15 cellular contexts compared by ENCODE assay signal in the genomic region with DNA sequence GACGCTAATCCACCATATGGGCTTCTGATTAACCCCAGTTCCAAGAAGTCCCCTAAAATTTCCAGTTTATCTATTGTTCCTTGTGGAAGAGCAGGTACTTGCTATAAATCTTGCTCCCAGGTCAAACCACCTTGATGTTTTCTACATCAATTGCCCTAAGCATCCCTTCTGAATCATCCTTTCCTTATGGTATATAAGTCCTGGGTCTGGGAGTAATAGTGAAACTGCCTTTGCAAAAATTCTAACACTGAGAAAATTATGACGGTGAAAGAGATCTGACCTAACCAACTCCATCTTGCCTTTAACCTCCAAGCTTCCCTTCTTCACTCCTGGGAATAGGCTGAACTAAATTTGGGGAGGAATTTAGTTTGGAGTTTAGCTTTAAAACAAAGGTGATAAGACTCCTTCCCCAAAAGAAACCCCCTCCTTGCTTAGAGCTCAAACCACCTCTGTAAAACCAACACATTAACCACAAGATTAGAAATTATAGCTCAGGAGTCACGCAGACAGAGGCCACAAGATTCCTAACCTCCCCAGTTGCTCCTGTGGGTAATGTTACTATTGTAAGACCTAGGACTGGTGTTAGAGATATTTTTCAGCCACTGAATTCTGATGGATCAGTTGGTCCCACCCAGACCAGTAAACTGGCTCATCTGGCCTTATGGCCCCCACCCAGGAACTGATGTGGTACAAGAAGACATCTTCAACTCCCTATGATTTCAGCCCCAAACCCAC. TPM values are rescaled to one million over a fixed set of nuclear protein-coding genes. Genes with fewer than 3 reads are reported as not detected.
DNase-seq lines count a peak whose midpoint lies in the region; ATAC-seq lines count a peak whose summit lies in the region.
"Had no signal": no experiment of that assay in that cellular context is flagged by ENCODE, and none has a peak within 500 bp of the region (broad histone marks: within the 10 kb centered on the region; RNA-seq: fewer than 3 reads in every experiment).

No MANE protein-coding gene starts in this region.

- H3K9me3 Mint-ChIP-seq in activated CD4-positive, alpha-beta T cell treated with anti-CD3 and anti-CD28 coated beads, Interleukin-2, amount 10 ng/mL, durations not matched to agents 24 days and 14 days, result no peaks in the 10 kb centered on the region
- no peaks in the 10 kb centered on the region for H3K9me3 Mint-ChIP-seq in activated T-cell treated with anti-CD3 and anti-CD28 coated beads, Interleukin-2, amount 50 U/mL, for 72 hours
- H3K9me3 Mint-ChIP-seq in activated naive CD8-positive, alpha-beta T cell treated with anti-CD3 and anti-CD28 coated beads, Interleukin-2, amount 50 U/mL, for 24 hours, result no peaks in the 10 kb centered on the region
- H3K9me3 Mint-ChIP-seq in stimulated activated naive CD8-positive, alpha-beta T cell treated with anti-CD3 and anti-CD28 coated beads, Interleukin-15, amount 100 ng/mL, for 72 hours, result no peaks in the 10 kb centered on the region
- H3K9me3 Mint-ChIP-seq: CD8-positive, alpha-beta memory T cell had no signal

- intact Hi-C loops in activated CD4-positive, alpha-beta T cell treated with anti-CD3 and anti-CD28 coated beads, Interleukin-2, amount 10 ng/mL, durations not matched to agents 24 days and 14 days (cut with micrococcal nuclease), result no loop called here

- peak; percentile 58 to 72 for ATAC-seq in activated T-cell treated with anti-CD3 and anti-CD28 coated beads, Interleukin-2, amount 50 U/mL, for 72 hours (replicated peaks in 1 of 2)
- ATAC-seq in activated naive CD8-positive, alpha-beta T cell treated with anti-CD3 and anti-CD28 coated beads, Interleukin-2, amount 50 U/mL, for 24 hours, result peak; percentile 78
- peak; percentile 76 for ATAC-seq in stimulated activated naive CD8-positive, alpha-beta T cell treated with anti-CD3 and anti-CD28 coated beads, Interleukin-15, amount 100 ng/mL, for 72 hours
- ATAC-seq in HG03565 (IDR thresholded peaks at IDR 0.05; ENCODE audit: unreplicated experiment), result no peak
- ATAC-seq: GM23338 had no signal

- no peaks in the 10 kb centered on the region for H3K36me3 Mint-ChIP-seq in activated CD4-positive, alpha-beta T cell treated with anti-CD3 and anti-CD28 coated beads, Interleukin-2, amount 10 ng/mL, durations not matched to agents 24 days and 14 days (ENCODE audit: low read depth)
- no peaks in the 10 kb centered on the region for H3K36me3 Mint-ChIP-seq in activated T-cell treated with anti-CD3 and anti-CD28 coated beads, Interleukin-2, amount 50 U/mL, for 72 hours (ENCODE audit: insufficient read depth in 2 of 2)
- no peaks in the 10 kb centered on the region for H3K36me3 Mint-ChIP-seq in activated naive CD8-positive, alpha-beta T cell treated with anti-CD3 and anti-CD28 coated beads, Interleukin-2, amount 50 U/mL, for 24 hours (ENCODE audit: low read depth)

- H3K4me3 Mint-ChIP-seq in activated CD4-positive, alpha-beta T cell treated with anti-CD3 and anti-CD28 coated beads, Interleukin-2, amount 10 ng/mL, durations not matched to agents 24 days and 14 days, result no peak overlapping the region
- peak overlapping the region in 1 of 2 donors; percentile 3 for H3K4me3 Mint-ChIP-seq in activated T-cell treated with anti-CD3 and anti-CD28 coated beads, Interleukin-2, amount 50 U/mL, for 72 hours
- no peak overlapping the region for H3K4me3 Mint-ChIP-seq in activated naive CD8-positive, alpha-beta T cell treated with anti-CD3 and anti-CD28 coated beads, Interleukin-2, amount 50 U/mL, for 24 hours
- H3K4me3 Mint-ChIP-seq in stimulated activated naive CD8-positive, alpha-beta T cell treated with anti-CD3 and anti-CD28 coated beads, Interleukin-15, amount 100 ng/mL, for 72 hours, result no peak overlapping the region
- H3K4me3 Mint-ChIP-seq: CD8-positive, alpha-beta memory T cell; GM23338 had no signal

- no peak for DNase-seq in activated CD4-positive, alpha-beta T cell treated with anti-CD3 and anti-CD28 coated beads, Interleukin-2, amount 10 ng/mL, durations not matched to agents 24 days and 14 days
- DNase-seq in activated CD4-positive, alpha-beta T cell treated with anti-CD3 and anti-CD28 coated beads for 4 hours, result no peak
- no peak for DNase-seq in activated T-cell treated with anti-CD3 and anti-CD28 coated beads, Interleukin-2, amount 50 U/mL, for 72 hours
- no peak for DNase-seq in activated T-cell treated with anti-CD3 and anti-CD28 coated beads, Interleukin-2, amount 50 U/mL, for 48 hours
- DNase-seq in activated naive CD8-positive, alpha-beta T cell treated with anti-CD3 and anti-CD28 coated beads, Interleukin-2, amount 50 U/mL, for 24 hours, result no peak
- no peak for DNase-seq in stimulated activated naive CD8-positive, alpha-beta T cell treated with anti-CD3 and anti-CD28 coated beads, Interleukin-15, amount 100 ng/mL, for 72 hours
- DNase-seq: 8988T; AML-193; Caco-2; CD8-positive, alpha-beta memory T cell; DND-41; GDM1; H7 had no signal

- peaks cover 8% of the 10 kb centered on the region for H3K4me1 Mint-ChIP-seq in activated CD4-positive, alpha-beta T cell treated with anti-CD3 and anti-CD28 coated beads, Interleukin-2, amount 10 ng/mL, durations not matched to agents 24 days and 14 days
- H3K4me1 Mint-ChIP-seq in activated T-cell treated with anti-CD3 and anti-CD28 coated beads, Interleukin-2, amount 50 U/mL, for 72 hours (ENCODE audit: low read depth), result peaks cover 18% of the 10 kb centered on the region
- peaks cover 16% of the 10 kb centered on the region for H3K4me1 Mint-ChIP-seq in activated naive CD8-positive, alpha-beta T cell treated with anti-CD3 and anti-CD28 coated beads, Interleukin-2, amount 50 U/mL, for 24 hours
- peaks cover 15% of the 10 kb centered on the region for H3K4me1 Mint-ChIP-seq in stimulated activated naive CD8-positive, alpha-beta T cell treated with anti-CD3 and anti-CD28 coated beads, Interleukin-15, amount 100 ng/mL, for 72 hours
- H3K4me1 Mint-ChIP-seq: CD8-positive, alpha-beta memory T cell; GM23338 had no signal

- peak overlapping the region; percentile 49 for H3K27ac Mint-ChIP-seq in activated CD4-positive, alpha-beta T cell treated with anti-CD3 and anti-CD28 coated beads, Interleukin-2, amount 10 ng/mL, durations not matched to agents 24 days and 14 days
- H3K27ac Mint-ChIP-seq in activated T-cell treated with anti-CD3 and anti-CD28 coated beads, Interleukin-2, amount 50 U/mL, for 72 hours, result no peak overlapping the region
- H3K27ac Mint-ChIP-seq in activated naive CD8-positive, alpha-beta T cell treated with anti-CD3 and anti-CD28 coated beads, Interleukin-2, amount 50 U/mL, for 24 hours, result no peak overlapping the region
- H3K27ac Mint-ChIP-seq in stimulated activated naive CD8-positive, alpha-beta T cell treated with anti-CD3 and anti-CD28 coated beads, Interleukin-15, amount 100 ng/mL, for 72 hours, result no peak overlapping the region
- H3K27ac Mint-ChIP-seq: CD8-positive, alpha-beta memory T cell; GM23338 had no signal

- H3K27me3 Mint-ChIP-seq in activated CD4-positive, alpha-beta T cell treated with anti-CD3 and anti-CD28 coated beads, Interleukin-2, amount 10 ng/mL, durations not matched to agents 24 days and 14 days, result peaks cover 11% of the 10 kb centered on the region
- H3K27me3 Mint-ChIP-seq in activated T-cell treated with anti-CD3 and anti-CD28 coated beads, Interleukin-2, amount 50 U/mL, for 72 hours (ENCODE audit: low read depth), result no peaks in the 10 kb centered on the region
- peaks cover 2% of the 10 kb centered on the region for H3K27me3 Mint-ChIP-seq in activated naive CD8-positive, alpha-beta T cell treated with anti-CD3 and anti-CD28 coated beads, Interleukin-2, amount 50 U/mL, for 24 hours
- no peaks in the 10 kb centered on the region for H3K27me3 Mint-ChIP-seq in stimulated activated naive CD8-positive, alpha-beta T cell treated with anti-CD3 and anti-CD28 coated beads, Interleukin-15, amount 100 ng/mL, for 72 hours

RNA-seq across cellular contexts. Expression of gene DTX1, which starts 33.8 kb away (rescaled TPM):
- 0.09 and 0.21 TPM in 2 replicates for total RNA-seq in activated CD4-positive, alpha-beta T cell treated with anti-CD3 and anti-CD28 coated beads, Interleukin-2, amount 10 ng/mL, durations not matched to agents 24 days and 14 days
- total RNA-seq in activated T-cell treated with anti-CD3 and anti-CD28 coated beads, Interleukin-2, amount 50 U/mL, for 72 hours, result 10 to 100 TPM; 17.6 to 18.0 TPM
- total RNA-seq: Caco-2 had no signal

RNA-seq across cellular contexts. Expression of gene OAS2, which starts 44.4 kb away (rescaled TPM):
- 111 and 118 TPM in 2 replicates for total RNA-seq in activated CD4-positive, alpha-beta T cell treated with anti-CD3 and anti-CD28 coated beads, Interleukin-2, amount 10 ng/mL, durations not matched to agents 24 days and 14 days
- total RNA-seq in activated T-cell treated with anti-CD3 and anti-CD28 coated beads, Interleukin-2, amount 50 U/mL, for 72 hours, result 100 to 1,000 TPM in 1 of 2 donors, 10 to 100 TPM in 1; 80.2 to 139 TPM
- total RNA-seq: GM23338, H7 had no signal

Comparison
In these comparisons a context has a peak if more than half of its experiments do, and no peak if none do; other contexts are left out.
1. RNA of gene DTX1, which starts 33.8 kb away (total RNA-seq): 17.6 to 18.0 TPM in activated T-cell treated with anti-CD3 and anti-CD28 coated beads, Interleukin-2, amount 50 U/mL, for 72 hours; 0.09 to 0.21 TPM in activated CD4-positive, alpha-beta T cell treated with anti-CD3 and anti-CD28 coated beads, Interleukin-2, amount 10 ng/mL, durations not matched to agents 24 days and 14 days; every median in the first group is over 10 times any median in the second.